In the genomic region with DNA sequence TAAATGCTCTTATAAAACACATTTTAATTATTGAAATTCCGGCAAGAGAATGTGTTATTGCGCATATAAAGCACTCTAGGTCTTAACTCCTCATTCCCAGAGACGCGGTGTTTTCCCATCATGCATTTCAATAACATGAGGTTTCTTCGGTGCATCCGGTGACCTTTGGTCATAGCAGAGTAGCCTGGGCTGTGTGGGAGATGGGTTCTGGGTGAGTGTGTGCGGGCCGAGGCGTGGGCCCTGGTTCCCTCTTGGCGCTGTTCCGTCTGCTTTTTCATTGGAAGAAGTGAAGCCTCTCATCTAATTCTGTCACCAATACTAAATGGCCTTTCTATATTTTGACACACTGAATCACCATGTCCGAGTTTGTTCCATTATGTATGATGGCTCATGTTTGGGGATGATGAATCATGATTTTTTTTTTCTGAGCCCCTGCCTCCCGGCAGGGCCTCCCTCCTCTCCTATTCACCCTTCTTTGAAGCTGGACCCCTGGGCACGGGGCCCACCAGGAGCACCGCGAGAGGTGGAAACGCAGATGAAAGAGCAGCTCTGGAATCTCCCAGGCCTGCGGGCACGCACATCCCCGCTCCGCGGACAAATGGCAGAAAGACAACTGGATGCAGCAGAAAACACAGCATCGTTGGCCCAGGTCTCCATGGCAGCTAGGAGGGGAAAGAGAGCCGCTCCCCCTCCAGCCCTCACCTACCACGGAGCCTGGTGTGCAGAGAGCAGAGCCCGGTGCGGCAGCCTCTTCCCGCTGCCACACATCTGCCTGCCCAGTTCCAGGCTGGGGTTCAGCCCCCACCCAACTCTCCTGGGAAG, we compare ENCODE assay signal across 26 cellular contexts.
DNase-seq lines count a peak whose midpoint lies in the region; TF ChIP-seq lines count a peak whose summit lies in the region.
"Had no signal": no experiment of that assay in that cellular context is flagged by ENCODE, and none has a peak within 500 bp of the region (broad histone marks: within the 10 kb centered on the region; RNA-seq: fewer than 3 reads in every experiment).

No MANE protein-coding gene starts in this region.

- TF ChIP-seq CTCF in fibroblast of mammary gland (conservative IDR thresholded peaks at IDR 0.05; ENCODE audit: control insufficient read depth, insufficient read depth, low read depth, low read length) = no peak

- no peak overlapping the region for H3K4me3 Mint-ChIP-seq in activated naive CD4-positive, alpha-beta T cell treated with anti-CD3 and anti-CD28 coated beads, Interleukin-2, amount 10 ng/mL, durations not matched to agents 7 days and 5 days
- H3K4me3 Mint-ChIP-seq: activated CD4-positive, alpha-beta memory T cell treated with anti-CD3 and anti-CD28 coated beads for 36 hours; stimulated activated effector memory CD8-positive, alpha-beta T cell treated with anti-CD3 and anti-CD28 coated beads, Interleukin-12 subunit alpha, Interleukin-12 subunit beta, amount 100 ng/mL, for 72 hours had no signal

- H3K27ac Mint-ChIP-seq in activated naive CD4-positive, alpha-beta T cell treated with anti-CD3 and anti-CD28 coated beads, Interleukin-2, amount 10 ng/mL, durations not matched to agents 7 days and 5 days = peak overlapping the region; percentile 42
- H3K27ac Mint-ChIP-seq: activated CD4-positive, alpha-beta memory T cell treated with anti-CD3 and anti-CD28 coated beads for 36 hours; stimulated activated effector memory CD8-positive, alpha-beta T cell treated with anti-CD3 and anti-CD28 coated beads, Interleukin-12 subunit alpha, Interleukin-12 subunit beta, amount 100 ng/mL, for 72 hours had no signal

- no peaks in the 10 kb centered on the region for H3K36me3 Mint-ChIP-seq in activated naive CD4-positive, alpha-beta T cell treated with anti-CD3 and anti-CD28 coated beads, Interleukin-2, amount 10 ng/mL, durations not matched to agents 7 days and 5 days
- H3K36me3 Mint-ChIP-seq: activated CD4-positive, alpha-beta memory T cell treated with anti-CD3 and anti-CD28 coated beads for 36 hours had no signal

- no peaks in the 10 kb centered on the region for H3K9me3 ChIP-seq in HAP-1
- H3K9me3 ChIP-seq: left ventricle myocardium inferior, neutrophil, SK-N-SH, thyroid gland had no signal

- no peaks in the 10 kb centered on the region for H3K9me3 Mint-ChIP-seq in activated naive CD4-positive, alpha-beta T cell treated with anti-CD3 and anti-CD28 coated beads, Interleukin-2, amount 10 ng/mL, durations not matched to agents 7 days and 5 days
- H3K9me3 Mint-ChIP-seq: activated CD4-positive, alpha-beta memory T cell treated with anti-CD3 and anti-CD28 coated beads for 36 hours; stimulated activated effector memory CD8-positive, alpha-beta T cell treated with anti-CD3 and anti-CD28 coated beads, Interleukin-12 subunit alpha, Interleukin-12 subunit beta, amount 100 ng/mL, for 72 hours had no signal

- CTCF ChIA-PET in activated naive CD4-positive, alpha-beta T cell treated with anti-CD3 and anti-CD28 coated beads, Interleukin-2, amount 10 ng/mL, durations not matched to agents 7 days and 5 days (lab: Charles Lee) = no interaction called here

- H3K27me3 Mint-ChIP-seq in activated naive CD4-positive, alpha-beta T cell treated with anti-CD3 and anti-CD28 coated beads, Interleukin-2, amount 10 ng/mL, durations not matched to agents 7 days and 5 days = peaks cover 8% of the 10 kb centered on the region
- H3K27me3 Mint-ChIP-seq: activated CD4-positive, alpha-beta memory T cell treated with anti-CD3 and anti-CD28 coated beads for 36 hours had no signal

- no peaks in the 10 kb centered on the region for H3K4me1 Mint-ChIP-seq in activated naive CD4-positive, alpha-beta T cell treated with anti-CD3 and anti-CD28 coated beads, Interleukin-2, amount 10 ng/mL, durations not matched to agents 7 days and 5 days

- H3K36me3 ChIP-seq in HAP-1 (replicated peaks) = no peaks in the 10 kb centered on the region
- H3K36me3 ChIP-seq: left ventricle myocardium inferior, neutrophil, thyroid gland had no signal

- H3K27me3 ChIP-seq in HAP-1 (ENCODE audit: low read depth) = no peaks in the 10 kb centered on the region
- H3K27me3 ChIP-seq: neutrophil, thyroid gland had no signal

- no peaks in the 10 kb centered on the region for H3K4me1 ChIP-seq in HAP-1
- H3K4me1 ChIP-seq: thyroid gland had no signal

- H3K27ac ChIP-seq in temporal lobe (ENCODE audit: low read depth, low read length) = peak overlapping the region; percentile 56
- H3K27ac ChIP-seq: epithelial cell of prostate, left ventricle myocardium inferior, neutrophil, skin epidermis, thyroid gland had no signal

- no peak for DNase-seq in activated naive CD4-positive, alpha-beta T cell treated with anti-CD3 and anti-CD28 coated beads, Interleukin-2, amount 10 ng/mL, durations not matched to agents 7 days and 5 days
- DNase-seq in activated naive CD4-positive, alpha-beta T cell (lab: John Stamatoyannopoulos, UW) = no peak
- DNase-seq in SK-N-DZ (ENCODE audit: low spot score) (peak; percentile 29), fibroblast of mammary gland (ENCODE audit: low read depth) (peak; percentile 47), NCI-H226 (no peak), HAP-1 (ENCODE audit: low spot score in 2 of 2) (no peak), amniotic stem cell (lab: John Stamatoyannopoulos, UW) (no peak)
- DNase-seq: activated CD4-positive, alpha-beta memory T cell treated with anti-CD3 and anti-CD28 coated beads for 36 hours; activated gamma-delta T cell treated with Interleukin-2 at 50 U/mL for 16 hours; amygdala; central memory CD4-positive, alpha-beta T cell; foreskin fibroblast; left ventricle myocardium inferior; NCI-H2107; NCI-H510A treated with DMSO at 0.1 percent for 48 hours; RPMI8226; SK-N-SH; stimulated activated CD4-positive, alpha-beta T cell treated with anti-CD3 and anti-CD28 coated beads, Interleukin-2, amount 100 ng/mL, for 24 hours; T1000; thyroid gland had no signal

- in situ Hi-C loops in HAP-1 (cut with MboI; ENCODE audit: low sequenced_read_pairs) = no loop called here

- H3K4me3 ChIP-seq in fibroblast of mammary gland (ENCODE audit: control insufficient read depth, low read depth, low read length) = no peak overlapping the region
- H3K4me3 ChIP-seq in HAP-1 = no peak overlapping the region
- H3K4me3 ChIP-seq: GM12878, left ventricle myocardium inferior, skin epidermis, thyroid gland had no signal

Comparison
In these comparisons a context has a peak if more than half of its experiments do, and no peak if none do; other contexts are left out.
1. DNase-seq: peak in SK-N-DZ (single experiment) and fibroblast of mammary gland (single experiment); none in activated naive CD4-positive, alpha-beta T cell treated with anti-CD3 and anti-CD28 coated beads, Interleukin-2, amount 10 ng/mL, durations not matched to agents 7 days and 5 days (single experiment), activated naive CD4-positive, alpha-beta T cell (0 of 4), NCI-H226 (single experiment), HAP-1 (0 of 2) and amniotic stem cell (single experiment).